Comparison of ENCODE assay signal across 23 cellular contexts in the genomic region with DNA sequence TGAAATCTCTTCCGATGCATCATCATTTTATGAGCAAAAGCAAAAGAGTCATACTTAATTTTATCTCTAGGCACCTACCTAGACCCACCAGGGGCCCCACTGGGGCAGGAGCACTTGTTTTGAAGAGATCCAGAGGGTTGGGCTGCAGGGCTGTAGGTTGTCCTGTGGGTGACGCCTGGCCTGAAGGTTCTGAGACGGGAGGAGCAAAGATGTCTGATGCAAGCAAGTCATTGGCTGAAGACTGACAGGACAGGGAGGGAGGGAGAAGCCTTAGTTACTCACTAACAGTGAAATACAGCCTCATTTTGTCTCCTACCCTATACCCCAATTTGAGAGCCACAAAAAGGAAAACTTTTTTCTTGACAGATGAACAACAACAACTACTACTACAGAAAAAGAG. TPM values are rescaled to one million over a fixed set of nuclear protein-coding genes. Genes with fewer than 3 reads are reported as not detected.
"Had no signal": no experiment of that assay in that cellular context is flagged by ENCODE, and none has a peak within 500 bp of the region (broad histone marks: within the 10 kb centered on the region; RNA-seq: fewer than 3 reads in every experiment).

No MANE protein-coding gene starts in this region.

- H3K27ac Mint-ChIP-seq: naive thymus-derived CD8-positive, alpha-beta T cell; neural progenitor cell had no signal

- H3K4me1 Mint-ChIP-seq: naive thymus-derived CD8-positive, alpha-beta T cell; neural progenitor cell had no signal

- DNase-seq: effector memory CD4-positive, alpha-beta T cell; foreskin fibroblast; head of caudate nucleus; kidney glomerular epithelial cell; mucosa of descending colon; naive thymus-derived CD8-positive, alpha-beta T cell; nucleus accumbens; ovary; small intestine; stimulated activated CD4-positive, alpha-beta T cell treated with anti-CD3 and anti-CD28 coated beads, Interleukin-12 subunit alpha, Interleukin-12 subunit beta, amount 100 ng/mL, for 4 hours; stimulated activated naive CD4-positive, alpha-beta T cell; stomach; substantia nigra; transverse colon had no signal

- H3K9me3 ChIP-seq: esophagus muscularis mucosa, mucosa of descending colon, ovary, right atrium auricular region, stomach, thoracic aorta, transverse colon had no signal

- H3K79me2 ChIP-seq: hepatocyte had no signal

- H3K9me3 Mint-ChIP-seq: naive thymus-derived CD8-positive, alpha-beta T cell; neural progenitor cell had no signal

- H3K4me3 ChIP-seq: esophagus muscularis mucosa, hepatocyte, mucosa of descending colon, neural progenitor cell, ovary, right atrium auricular region, stomach, thoracic aorta, transverse colon had no signal

- H3K9ac ChIP-seq: neural progenitor cell had no signal

- H3K4me2 ChIP-seq: hepatocyte, neural progenitor cell had no signal

- H2AFZ ChIP-seq: hepatocyte, neural progenitor cell had no signal

- H3K4me3 Mint-ChIP-seq: naive thymus-derived CD8-positive, alpha-beta T cell; neural progenitor cell had no signal

- H3K4me1 ChIP-seq: neural progenitor cell, right atrium auricular region, stomach, transverse colon had no signal

- ATAC-seq: mucosa of descending colon; naive thymus-derived CD8-positive, alpha-beta T cell had no signal

- H3K27me3 ChIP-seq: esophagus muscularis mucosa, hepatocyte, neural progenitor cell, ovary, right atrium auricular region, stomach, transverse colon had no signal

- H3K27ac ChIP-seq: hepatocyte, neural progenitor cell, ovary, right atrium auricular region, stomach, thoracic aorta, transverse colon had no signal

- H3K36me3 ChIP-seq: neural progenitor cell, ovary had no signal

- FAIRE-seq: endometrium, islet of Langerhans, small intestine had no signal

- H3K36me3 Mint-ChIP-seq: naive thymus-derived CD8-positive, alpha-beta T cell had no signal

RNA-seq across cellular contexts. Expression of a gene that starts 17.1 kb away (rescaled TPM):
- total RNA-seq: esophagus muscularis mucosa; mesenteric fat pad; naive thymus-derived CD8-positive, alpha-beta T cell; right atrium auricular region; stomach; thoracic aorta; transverse colon; ureter had no signal
- polyA plus RNA-seq: naive thymus-derived CD8-positive, alpha-beta T cell; ovary; small intestine; stomach had no signal
